35 cellular contexts compared by ENCODE assay signal in genomic region chr10:17519457-17519856, GRCh38.
"Had no signal": no experiment of that assay in that cellular context is flagged by ENCODE, and none has a peak within 500 bp of the region (broad histone marks: within the 10 kb centered on the region; RNA-seq: fewer than 3 reads in every experiment).

No MANE protein-coding gene starts in this region.

- H3K4me1 Mint-ChIP-seq: activated B cell treated with CpG ODN at 0.5 μM for 24 hours; activated T-helper 17 cell treated with anti-CD3 and anti-CD28 coated beads, Interleukin-2, amount 50 U/mL, for 72 hours; central memory CD8-positive, alpha-beta T cell; T-cell; T-helper 17 cell had no signal

- H3K9me3 Mint-ChIP-seq: activated T-cell treated with anti-CD3 and anti-CD28 coated beads, Interleukin-2, amount 50 U/mL, for 4 hours; activated T-helper 17 cell treated with anti-CD3 and anti-CD28 coated beads, Interleukin-2, amount 50 U/mL, for 72 hours; central memory CD8-positive, alpha-beta T cell; effector memory CD8-positive, alpha-beta T cell; T-helper 2 cell treated with Interferon-gamma antibody and Interleukin-4, amounts not matched to agents 5 μg/mL and 100 μg/mL, for 36 hours had no signal

- H3K4me3 Mint-ChIP-seq: activated B cell treated with CpG ODN at 0.5 μM for 24 hours; activated CD8-positive, alpha-beta T cell treated with anti-CD3 and anti-CD28 coated beads for 36 hours; activated naive CD8-positive, alpha-beta T cell; activated T-cell treated with anti-CD3 and anti-CD28 coated beads, Interleukin-2, amount 50 U/mL, for 4 hours; activated T-helper 17 cell treated with anti-CD3 and anti-CD28 coated beads, Interleukin-2, amount 50 U/mL, for 72 hours; central memory CD8-positive, alpha-beta T cell; effector memory CD8-positive, alpha-beta T cell; T-cell; T-helper 17 cell; T-helper 2 cell treated with Interferon-gamma antibody and Interleukin-4, amounts not matched to agents 5 μg/mL and 100 μg/mL, for 36 hours had no signal

- H3K4me3 ChIP-seq: coronary artery, esophagus squamous epithelium, gastrocnemius medialis, heart left ventricle had no signal

- ATAC-seq: activated CD4-positive, CD25-positive, alpha-beta regulatory T cell treated with anti-CD3 and anti-CD28 coated beads, Interleukin-2, amount 50 U/mL, for 24 hours; activated CD8-positive, alpha-beta T cell treated with anti-CD3 and anti-CD28 coated beads for 36 hours; activated T-cell treated with anti-CD3 and anti-CD28 coated beads, Interleukin-2, amount 50 U/mL, for 4 hours; activated T-helper 17 cell treated with anti-CD3 and anti-CD28 coated beads, Interleukin-2, amount 50 U/mL, for 72 hours; effector memory CD8-positive, alpha-beta T cell; foreskin keratinocyte; gastrocnemius medialis; heart left ventricle; T-cell; T-helper 17 cell had no signal

- H3K27ac Mint-ChIP-seq: activated B cell treated with CpG ODN at 0.5 μM for 24 hours; activated CD8-positive, alpha-beta T cell treated with anti-CD3 and anti-CD28 coated beads for 36 hours; activated naive CD8-positive, alpha-beta T cell; activated T-helper 17 cell treated with anti-CD3 and anti-CD28 coated beads, Interleukin-2, amount 50 U/mL, for 72 hours; T-cell; T-helper 17 cell; T-helper 2 cell treated with Interferon-gamma antibody and Interleukin-4, amounts not matched to agents 5 μg/mL and 100 μg/mL, for 36 hours had no signal

- H3K27ac ChIP-seq: brain microvascular endothelial cell, coronary artery, epithelial cell of prostate, esophagus squamous epithelium, foreskin keratinocyte, gastrocnemius medialis, heart left ventricle, WERI-Rb-1 had no signal

- FAIRE-seq: astrocyte, bronchial epithelial cell had no signal

- H3K36me3 ChIP-seq: brain microvascular endothelial cell, esophagus squamous epithelium, gastrocnemius medialis, heart left ventricle, WERI-Rb-1 had no signal

- H3K36me3 Mint-ChIP-seq: activated naive CD8-positive, alpha-beta T cell; T-cell had no signal

- H3K27me3 ChIP-seq: brain microvascular endothelial cell, esophagus squamous epithelium, foreskin keratinocyte, gastrocnemius medialis, heart left ventricle had no signal

- H3K4me1 ChIP-seq: esophagus squamous epithelium, foreskin keratinocyte, gastrocnemius medialis, heart left ventricle had no signal

- DNase-seq: activated B cell treated with CpG ODN at 0.5 μM for 24 hours; activated CD4-positive, alpha-beta T cell treated with anti-CD3 and anti-CD28 coated beads for 48 hours; activated CD4-positive, alpha-beta T cell treated with anti-CD3 and anti-CD28 coated beads, Interleukin-2, amount 50 U/mL, for 1 hour; activated CD4-positive, alpha-beta T cell treated with anti-CD3 and anti-CD28 coated beads, Interleukin-2, amount 50 U/mL, for 48 hours; activated CD8-positive, alpha-beta memory T cell treated with anti-CD3 and anti-CD28 coated beads for 24 hours; activated CD8-positive, alpha-beta T cell treated with anti-CD3 and anti-CD28 coated beads for 36 hours; activated effector memory CD4-positive, alpha-beta T cell treated with Interleukin-2 at 50 U/mL for 16 hours; activated gamma-delta T cell treated with Interleukin-2 at 50 U/mL for 16 hours; activated naive CD4-positive, alpha-beta T cell treated with anti-CD3 and anti-CD28 coated beads, Interleukin-2, amount 50 U/mL, for 16 hours; activated naive CD4-positive, alpha-beta T cell treated with Interleukin-2 at 50 U/mL for 16 hours; activated T-cell treated with anti-CD3 and anti-CD28 coated beads, Interleukin-2, amount 50 U/mL, for 4 hours; amniotic stem cell; anterior cingulate cortex; brain microvascular endothelial cell; dermis blood vessel endothelial cell; effector CD4-positive, alpha-beta T cell; effector memory CD8-positive, alpha-beta T cell; esophagus squamous epithelium; foreskin keratinocyte; gastrocnemius medialis; glutamatergic neuron; heart left ventricle; T-cell; T-helper 17 cell; T1000; WERI-Rb-1 had no signal

- H3K27me3 Mint-ChIP-seq: central memory CD8-positive, alpha-beta T cell; effector memory CD8-positive, alpha-beta T cell; T-helper 17 cell had no signal

- H3K9me3 ChIP-seq: esophagus squamous epithelium, gastrocnemius medialis had no signal
